8 cellular contexts compared by ENCODE assay signal in the genomic region with DNA sequence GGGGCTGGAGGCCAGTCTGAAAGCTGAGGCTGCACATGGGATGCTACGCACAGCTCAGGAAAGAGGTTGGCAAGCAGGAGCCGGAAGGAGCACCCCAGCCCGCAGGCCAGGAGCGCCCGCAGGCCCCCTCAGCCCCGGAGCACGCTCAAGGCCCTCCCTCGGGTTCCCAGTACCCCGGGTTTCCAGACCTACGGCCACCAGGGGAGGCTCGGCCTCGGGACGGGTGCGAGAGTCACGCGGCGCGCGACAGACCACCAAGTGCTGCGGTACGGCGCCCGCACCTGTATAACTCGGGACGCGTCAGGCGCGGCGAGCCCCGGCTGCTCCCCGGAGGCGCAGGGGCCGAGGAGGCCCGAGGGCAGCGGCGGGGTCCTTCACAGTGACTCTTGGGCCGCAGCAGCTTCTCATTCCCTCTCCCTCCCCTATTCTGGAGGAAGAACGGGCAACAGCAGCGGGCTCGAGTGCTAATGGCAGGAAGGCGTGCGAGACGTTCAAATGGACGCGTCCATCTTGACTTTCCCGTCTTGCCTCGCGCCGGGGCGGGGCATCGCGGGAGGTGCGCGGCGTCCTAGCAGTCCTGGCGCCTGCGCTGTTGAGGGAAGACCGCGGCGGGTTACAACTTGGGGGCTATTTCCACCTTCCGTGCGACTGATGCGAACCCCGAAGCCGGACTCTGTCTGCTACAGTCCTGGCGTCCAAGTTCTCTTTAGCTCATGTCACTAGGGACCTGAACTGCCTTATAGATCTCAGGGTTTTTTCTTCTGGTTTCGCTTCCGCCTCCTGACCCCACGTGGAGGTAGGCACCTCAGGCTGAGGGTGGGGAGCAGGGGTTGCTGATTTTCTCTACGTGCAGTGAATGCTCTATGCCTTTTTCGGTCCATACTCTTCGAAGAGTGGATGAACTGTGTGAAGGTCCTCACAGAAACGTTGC. TPM values are rescaled to one million over a fixed set of nuclear protein-coding genes. Genes with fewer than 3 reads are reported as not detected.
DNase-seq lines count a peak whose midpoint lies in the region; ATAC-seq and TF ChIP-seq lines count a peak whose summit lies in the region.

Gene ANAPC1 (minus strand): TSS at position 533 of the 931 bp plus-strand sequence. CDS start 3,368 bp downstream, outside the sequence.

- H3K27me3 ChIP-seq in BE2C, result no peaks in the 10 kb centered on the region

- ATAC-seq in HG03354 (IDR thresholded peaks at IDR 0.05; ENCODE audit: poor library complexity, severe bottlenecking, unreplicated experiment) (peak; percentile 89), left lobe of liver (peak; percentile 96)

- peak; percentile 86 for DNase-seq in BE2C
- peak; percentile 94 for DNase-seq in NCI-H510A treated with DMSO at 0.1 percent for 48 hours (lab: John Stamatoyannopoulos, UW)
- DNase-seq in activated CD4-positive, alpha-beta T cell treated with anti-CD3 and anti-CD28 coated beads for 48 hours, result peak; percentile 92
- peak; percentile 83 for DNase-seq in coronary artery (ENCODE audit: low spot score)
- peak; percentile 88 for DNase-seq in left lobe of liver (ENCODE audit: low spot score)
- peak; percentile 89 for DNase-seq in stimulated activated CD4-positive, alpha-beta T cell treated with anti-CD3 and anti-CD28 coated beads, Interleukin-2, amount 100 ng/mL, for 24 hours

- H3K4me3 ChIP-seq in BE2C (ENCODE audit: low read depth, low read length) (peak within 1 kb of the TSS; percentile 89), coronary artery (peak within 1 kb of the TSS; percentile 100)

- H3K27ac ChIP-seq in coronary artery, result peak within 1 kb of the TSS; percentile 19 to 83

- TF ChIP-seq POLR2A in GM19099 (IDR thresholded peaks at IDR 0.05; ENCODE audit: extremely low read depth, insufficient read length, low read depth), result peak; percentile 89

- no peaks in the 10 kb centered on the region for H3K36me3 ChIP-seq in BE2C

- no peaks in the 10 kb centered on the region for H3K4me1 ChIP-seq in BE2C

- TF ChIP-seq CTCF in BE2C (IDR thresholded peaks at IDR 0.05; ENCODE audit: low read depth, low read length) (no peak), coronary artery (IDR thresholded peaks at IDR 0.05) (no peak)

- H3K9me3 ChIP-seq in BE2C, result no peaks in the 10 kb centered on the region

RNA-seq across cellular contexts. Expression of gene ANAPC1, which starts in this region (rescaled TPM):
- polyA plus RNA-seq in BE2C (2012; ENCODE audit: insufficient read depth, insufficient read length, low read depth), result 27.8 TPM
- total RNA-seq in left lobe of liver, result 13.5 TPM

Comparison
In these comparisons a context has a peak if more than half of its experiments do, and no peak if none do; other contexts are left out.
1. Peak in every context shown above with its lines: DNase-seq, ATAC-seq, H3K4me3 ChIP-seq and H3K27ac ChIP-seq.